Comparison of ENCODE assay signal across 25 cellular contexts in the genomic region with DNA sequence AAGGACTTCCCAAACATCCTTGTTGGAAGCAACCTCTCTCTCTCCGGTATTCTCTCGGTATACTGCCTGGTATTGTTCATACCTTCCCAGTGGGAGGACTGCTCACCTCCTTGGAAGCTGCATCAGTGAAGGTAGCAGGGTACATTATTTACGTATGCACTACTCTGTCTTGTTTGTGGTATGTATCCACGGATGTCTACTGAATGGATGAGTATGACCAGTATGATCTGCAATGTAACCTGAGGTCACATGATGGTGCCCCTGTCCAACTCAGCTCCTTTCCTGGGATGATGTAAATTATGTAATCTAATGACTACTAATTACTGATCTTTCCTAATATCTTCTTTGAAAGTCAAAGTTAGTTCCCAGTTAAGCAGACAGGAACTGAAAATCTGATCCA. TPM values are rescaled to one million over a fixed set of nuclear protein-coding genes. Genes with fewer than 3 reads are reported as not detected.
DNase-seq lines count a peak whose midpoint lies in the region; ATAC-seq, FAIRE-seq and TF ChIP-seq lines count a peak whose summit lies in the region.
"Had no signal": no experiment of that assay in that cellular context is flagged by ENCODE, and none has a peak within 500 bp of the region (broad histone marks: within the 10 kb centered on the region; RNA-seq: fewer than 3 reads in every experiment).

No MANE protein-coding gene starts in this region.

- H3K9ac ChIP-seq in HepG2 (ENCODE audit: insufficient read depth, low read depth, low read length), result no peak overlapping the region

- peaks cover 26 to 70% of the 10 kb centered on the region in 2 experiments for H3K36me3 ChIP-seq in HepG2 (replicated peaks in 1 of 2; ENCODE audit: control insufficient read depth in 1 of 2, insufficient read depth in 2 of 2, low read length in 2 of 2)
- H3K36me3 ChIP-seq in right lobe of liver, result peaks cover 9 to 63% (median 10%) of the 10 kb centered on the region in 4 donors

- CTCF ChIA-PET in HepG2 (lab: Yijun Ruan, JAX; ENCODE audit: low intra/inter-chr PET ratio, low total read pairs), result no interaction called here

- TF ChIP-seq EP300 in HepG2 (IDR thresholded peaks at IDR 0.05; ENCODE audit: low read depth in 2 of 2, low read length in 2 of 2) (no peak), HepG2 (CRISPR knock-in tag; IDR thresholded peaks at IDR 0.05; ENCODE audit: borderline replicate concordance) (no peak)

- H3K4me1 Mint-ChIP-seq in central memory CD8-positive, alpha-beta T cell, result peaks cover 5% of the 10 kb centered on the region
- H3K4me1 Mint-ChIP-seq in progenitor cell of endocrine pancreas (ENCODE audit: low read depth), result peaks cover 15% of the 10 kb centered on the region
- H3K4me1 Mint-ChIP-seq: B cell had no signal

- TF ChIP-seq POLR2A in HepG2 (IDR thresholded peaks at IDR 0.05; ENCODE audit: insufficient read depth in 1 of 2, low read depth in 2 of 2, low read length in 2 of 2) (no peak), right lobe of liver (IDR thresholded peaks at IDR 0.05) (no peak), H54 (IDR thresholded peaks at IDR 0.05; ENCODE audit: low read depth, low read length) (no peak)

- peaks cover 71% of the 10 kb centered on the region for H3K36me3 Mint-ChIP-seq in central memory CD8-positive, alpha-beta T cell (ENCODE audit: insufficient read depth)
- H3K36me3 Mint-ChIP-seq in progenitor cell of endocrine pancreas (ENCODE audit: insufficient read depth), result peaks cover 23% of the 10 kb centered on the region

- H3K27me3 ChIP-seq in HepG2 (ENCODE audit: control insufficient read depth in 1 of 2, insufficient read depth in 2 of 2, low read length in 2 of 2) (no peaks in the 10 kb centered on the region), right lobe of liver (no peaks in the 10 kb centered on the region)
- H3K27me3 ChIP-seq: SJSA1 had no signal

- FAIRE-seq in HepG2 (lab: Jason Lieb, UNC) (no peak), H54 (lab: Jason Lieb, UNC) (peak; percentile 89)

- POLR2A ChIA-PET in HepG2 (lab: Yijun Ruan, JAX), result interaction anchor here (0.9 kb wide), 1 partner anchor 50 kb away, joined by 3 read pairs; no protein-coding TSS in a partner anchor

- TF ChIP-seq RAD21 in HepG2 (CRISPR knock-in tag; IDR thresholded peaks at IDR 0.05), result no peak

- no peak overlapping the region for H2AFZ ChIP-seq in HepG2 (ENCODE audit: low read length)

- H3K27ac ChIP-seq in HepG2 (ENCODE audit: extremely low read length, insufficient read depth, low read length), result no peak overlapping the region
- no peak overlapping the region for H3K27ac ChIP-seq in right lobe of liver
- H3K27ac ChIP-seq: C4-2B, SJSA1 had no signal

- H3K9me3 Mint-ChIP-seq in central memory CD8-positive, alpha-beta T cell, result no peaks in the 10 kb centered on the region
- no peaks in the 10 kb centered on the region for H3K9me3 Mint-ChIP-seq in progenitor cell of endocrine pancreas (ENCODE audit: low read depth)

- in situ Hi-C loops in HepG2 (cut with HindIII; ENCODE audit: extremely low pct_ligation_motif_present, low pct_unique_long_range_greater_than_20kb), result no loop called here

- BruUV-seq in HepG2 (replicated peaks; lab: Mats Ljungman, UMichigan), result no TSS peak

- H3K4me3 Mint-ChIP-seq in central memory CD8-positive, alpha-beta T cell, result no peak overlapping the region
- no peak overlapping the region for H3K4me3 Mint-ChIP-seq in progenitor cell of endocrine pancreas (ENCODE audit: low read depth)
- H3K4me3 Mint-ChIP-seq: B cell had no signal

- no peak overlapping the region for H3K4me2 ChIP-seq in HepG2 (ENCODE audit: low read depth, low read length)

- 95% methylated on average over 4 of the region's 4 CpGs for WGBS in HepG2 (ENCODE audit: low lambda C conversion rate)
- WGBS in right lobe of liver (ENCODE audit: insufficient coverage, low coverage, low lambda C conversion rate, missing lambda C conversion rate), result 93% methylated on average over 4 of the region's 4 CpGs

- H3K4me3 ChIP-seq in HepG2 (replicated peaks in 1 of 3; ENCODE audit: insufficient read depth in 1 of 3, low read depth in 2 of 3, low read length in 3 of 3), result no peak overlapping the region
- no peak overlapping the region for H3K4me3 ChIP-seq in right lobe of liver
- H3K4me3 ChIP-seq: SJSA1 had no signal

- ATAC-seq in HepG2, result peak; percentile 36; the same call in 1 of the 3 replicates
- no peak for ATAC-seq in right lobe of liver
- ATAC-seq in central memory CD8-positive, alpha-beta T cell (replicated peaks; ENCODE audit: extremely low read depth, poor library complexity, severe bottlenecking), result no peak
- no peak for ATAC-seq in GM21447 (IDR thresholded peaks at IDR 0.05; ENCODE audit: unreplicated experiment)
- no peak for ATAC-seq in GM19463 (IDR thresholded peaks at IDR 0.05; ENCODE audit: unreplicated experiment)

- H3K9me3 ChIP-seq in HepG2 (ENCODE audit: low read length), result no peaks in the 10 kb centered on the region
- H3K9me3 ChIP-seq in right lobe of liver, result no peaks in the 10 kb centered on the region
- H3K9me3 ChIP-seq: SJSA1 had no signal

- H3K27me3 Mint-ChIP-seq in central memory CD8-positive, alpha-beta T cell, result no peaks in the 10 kb centered on the region
- no peaks in the 10 kb centered on the region for H3K27me3 Mint-ChIP-seq in progenitor cell of endocrine pancreas
- H3K27me3 Mint-ChIP-seq: B cell had no signal

- DNase-seq in HepG2 (ENCODE audit: low spot score) (no peak), right lobe of liver (no peak), H54 (ENCODE audit: insufficient read length, low spot score) (no peak), progenitor cell of endocrine pancreas (ENCODE audit: low spot score, unreplicated experiment) (no peak)
- DNase-seq in central memory CD8-positive, alpha-beta T cell (ENCODE audit: low spot score in 2 of 2), result no peak
- DNase-seq: Calu3, DMS153, DND-41, GOT3, HCEC 1CT, NCI-H1048, NCI-H1417 treated with DMSO at 0.1 percent for 48 hours, NCI-H1694 treated with DMSO at 0.1 percent for 48 hours, NCI-H2081, NCI-H2171, NCI-H226, NCI-H510A, NCI-H69, Right ventricle myocardium superior, RPMI8226 had no signal

- TF ChIP-seq CTCF in HepG2 (CRISPR knock-in tag; IDR thresholded peaks at IDR 0.05), result no peak
- no peak for TF ChIP-seq CTCF in right lobe of liver (IDR thresholded peaks at IDR 0.05)
- TF ChIP-seq CTCF in progenitor cell of endocrine pancreas (IDR thresholded peaks at IDR 0.05; ENCODE audit: unreplicated experiment), result no peak

- H3K4me1 ChIP-seq in HepG2 (ENCODE audit: insufficient read depth, low read length), result peaks cover 14% of the 10 kb centered on the region
- peaks cover 0 to 23% (median 3%) of the 10 kb centered on the region in 4 donors for H3K4me1 ChIP-seq in right lobe of liver

- peak overlapping the region; percentile 4 for H3K27ac Mint-ChIP-seq in central memory CD8-positive, alpha-beta T cell (ENCODE audit: low read depth)
- H3K27ac Mint-ChIP-seq in progenitor cell of endocrine pancreas, result peak overlapping the region; percentile 30
- H3K27ac Mint-ChIP-seq: B cell had no signal

- H3K79me2 ChIP-seq in HepG2 (ENCODE audit: insufficient read depth, low read length), result peaks cover 21% of the 10 kb centered on the region

- no peaks in the 10 kb centered on the region for H4K20me1 ChIP-seq in HepG2 (ENCODE audit: insufficient read depth, low read length)

- intact Hi-C loops in HepG2 (cut with micrococcal nuclease; ENCODE audit: unreplicated experiment), result no loop called here
- intact Hi-C loops in right lobe of liver (cut with DNase I), result no loop called here

TF ChIP-seq in HepG2, 621 proteins besides CTCF, POLR2A, EP300 and RAD21 (continues in another document):
- peak; percentile 32 for TF ChIP-seq RBM22 (optimal IDR thresholded peaks at IDR 0.05; ENCODE audit: low read length)

RNA-seq across cellular contexts. Expression of gene CEMIP2, which starts 32.1 kb away (rescaled TPM):
- total RNA-seq in HepG2 (2016; rRNA removed; fragmentation: Illumina TruSeq; extraction: Trizol) (52.7 and 94.3 TPM in 2 replicates), right lobe of liver (10 to 100 TPM; 40.9 to 92.8 (median 56.5) TPM), progenitor cell of endocrine pancreas (56.7 and 65.1 TPM in 2 replicates)
- 12.3 and 13.8 TPM in 2 replicates for total RNA-seq in HepG2 (2016; cell fraction: cytosol; rRNA removed; fragmentation: Illumina TruSeq; extraction: Trizol; ENCODE audit: low read depth)
- 49.2 and 95.9 TPM in 2 replicates for total RNA-seq in HepG2 (2016; cell fraction: insoluble cytoplasmic fraction; rRNA removed; fragmentation: Illumina TruSeq; extraction: Trizol)
- total RNA-seq in HepG2 (2016; cell fraction: membrane; rRNA removed; fragmentation: Illumina TruSeq; extraction: Trizol), result 24.9 and 26.3 TPM in 2 replicates
- total RNA-seq in HepG2 (2016; cell fraction: nucleus; rRNA removed; fragmentation: Illumina TruSeq; extraction: Trizol), result 146 and 159 TPM in 2 replicates
- 107 and 128 TPM in 2 replicates for polyA plus RNA-seq in HepG2 (2011; rRNA removed)
- 103 and 138 TPM in 2 replicates for polyA plus RNA-seq in HepG2 (2011; cell fraction: cytosol; rRNA removed)
- 160 and 195 TPM in 2 replicates for polyA plus RNA-seq in HepG2 (2011; cell fraction: nucleus; rRNA removed)
- polyA plus RNA-seq in HepG2 (2012), result 93.3 and 95.0 TPM in 2 replicates
- polyA plus RNA-seq in HepG2 (2016; cell fraction: cytosol; fragmentation: Illumina TruSeq; extraction: Trizol; ENCODE audit: low read depth), result 3.4 and 3.5 TPM in 2 replicates
- polyA plus RNA-seq in HepG2 (2016; cell fraction: insoluble cytoplasmic fraction; fragmentation: Illumina TruSeq; extraction: Trizol; ENCODE audit: low read depth), result 42.2 and 43.3 TPM in 2 replicates
- 8.1 and 10.3 TPM in 2 replicates for polyA plus RNA-seq in HepG2 (2016; cell fraction: membrane; fragmentation: Illumina TruSeq; extraction: Trizol; ENCODE audit: low read depth)
- 117 and 121 TPM in 2 replicates for polyA plus RNA-seq in HepG2 (2016; cell fraction: nucleus; fragmentation: Illumina TruSeq; extraction: Trizol; ENCODE audit: insufficient read depth, low read depth)
- 52.0 and 515 TPM in 2 replicates for polyA minus RNA-seq in HepG2 (2011; rRNA and poly(A)+ RNA removed; ENCODE audit: low replicate concordance)
- 154 and 169 TPM in 2 replicates for polyA minus RNA-seq in HepG2 (2011; cell fraction: cytosol; rRNA and poly(A)+ RNA removed)
- 456 and 483 TPM in 2 replicates for polyA minus RNA-seq in HepG2 (2011; cell fraction: nucleus; rRNA and poly(A)+ RNA removed)
